In the genomic region with DNA sequence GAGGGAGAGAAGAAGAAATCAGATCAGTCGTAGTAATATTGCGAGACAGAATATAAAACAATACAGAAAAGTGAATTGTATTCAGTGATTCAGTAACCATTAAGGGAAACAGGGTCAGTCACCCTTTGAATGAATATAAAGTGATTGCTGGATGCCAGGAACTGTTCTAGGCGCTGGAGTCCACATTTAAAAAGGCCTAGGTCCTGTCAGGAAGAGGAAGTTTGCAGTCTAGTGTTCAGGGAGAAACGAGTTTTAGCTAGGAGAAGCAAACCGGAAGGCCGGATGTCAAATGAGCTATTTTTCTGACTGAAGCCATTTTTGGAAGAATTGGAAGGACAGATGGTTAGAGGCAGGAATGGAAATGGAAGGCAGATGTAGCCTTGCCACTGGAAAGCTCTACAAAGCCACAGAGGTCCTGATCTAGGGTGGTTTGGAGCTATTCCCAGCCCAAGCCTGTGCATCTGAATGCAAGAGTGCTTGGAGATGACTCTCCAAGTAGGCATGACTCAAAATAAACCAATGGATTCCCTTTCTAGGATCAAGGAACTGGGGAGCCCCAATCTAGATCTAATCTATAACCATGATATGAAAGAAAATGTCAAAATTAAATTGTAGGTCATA, we compare ENCODE assay signal across 16 cellular contexts. TPM values are rescaled to one million over a fixed set of nuclear protein-coding genes. Genes with fewer than 3 reads are reported as not detected.
DNase-seq lines count a peak whose midpoint lies in the region; ATAC-seq and TF ChIP-seq lines count a peak whose summit lies in the region.
"Had no signal": no experiment of that assay in that cellular context is flagged by ENCODE, and none has a peak within 500 bp of the region (broad histone marks: within the 10 kb centered on the region; RNA-seq: fewer than 3 reads in every experiment).

No MANE protein-coding gene starts in this region.

- TF ChIP-seq POLR2A in right lobe of liver (IDR thresholded peaks at IDR 0.05), result no peak

- H3K4me3 ChIP-seq in cardiac fibroblast (replicated peaks in 1 of 2; ENCODE audit: low read depth in 2 of 2, low read length in 2 of 2) (no peak overlapping the region), right lobe of liver (no peak overlapping the region)
- H3K4me3 ChIP-seq: adrenal gland, BLaER1, dorsolateral prefrontal cortex had no signal

- peak; percentile 40 to 72 (median 62) for ATAC-seq in right lobe of liver
- ATAC-seq: activated T-cell treated with anti-CD3 and anti-CD28 coated beads, Interleukin-2, amount 50 U/mL, for 72 hours had no signal

- no peak overlapping the region for H3K27ac ChIP-seq in right lobe of liver
- H3K27ac ChIP-seq: BLaER1 had no signal

- intact Hi-C loops in right lobe of liver (cut with DNase I), result no loop called here

- DNase-seq in AG20443 (ENCODE audit: low spot score) (peak; percentile 75), HT1080 (ENCODE audit: low read depth) (peak; percentile 37), cardiac fibroblast (ENCODE audit: low read depth in 2 of 2) (peak; percentile 30 to 45), right lobe of liver (no peak), NAMALWA (ENCODE audit: low spot score) (no peak), NCI-H774 (lab: John Stamatoyannopoulos, UW) (no peak), ACHN (no peak), midbrain (lab: John Stamatoyannopoulos, UW) (no peak)
- DNase-seq: activated CD4-positive, alpha-beta T cell treated with anti-CD3 and anti-CD28 coated beads, Interleukin-2, amount 50 U/mL, for 4 hours; activated T-cell treated with anti-CD3 and anti-CD28 coated beads, Interleukin-2, amount 50 U/mL, for 72 hours; DND-41; dorsolateral prefrontal cortex; foreskin melanocyte; immature natural killer cell had no signal

- H3K36me3 ChIP-seq in right lobe of liver, result no peaks in the 10 kb centered on the region
- H3K36me3 ChIP-seq: adrenal gland had no signal

- peaks cover 0 to 5% (median 0%) of the 10 kb centered on the region in 4 donors for H3K4me1 ChIP-seq in right lobe of liver
- H3K4me1 ChIP-seq: adrenal gland, BLaER1 had no signal

- H3K9me3 ChIP-seq in right lobe of liver, result no peaks in the 10 kb centered on the region
- H3K9me3 ChIP-seq: adrenal gland, BLaER1 had no signal

- H3K27me3 ChIP-seq in right lobe of liver, result no peaks in the 10 kb centered on the region
- H3K27me3 ChIP-seq: adrenal gland, BLaER1, dorsolateral prefrontal cortex had no signal

- TF ChIP-seq CTCF in cardiac fibroblast (IDR thresholded peaks at IDR 0.05; ENCODE audit: low read depth, low read length), result no peak
- TF ChIP-seq CTCF in right lobe of liver (IDR thresholded peaks at IDR 0.05), result no peak

- 56% methylated on average over 4 of the region's 6 CpGs for WGBS in right lobe of liver (ENCODE audit: insufficient coverage, low coverage, low lambda C conversion rate, missing lambda C conversion rate)

- in situ Hi-C loops in ACHN (cut with HindIII; ENCODE audit: low pct_ligation_motif_present, low pct_unique_long_range_greater_than_20kb, low sequenced_read_pairs), result no loop called here

RNA-seq across cellular contexts. Expression of a gene that starts 36.9 kb away (rescaled TPM):
- 12.8 and 13.5 TPM in 2 replicates for total RNA-seq in HT1080 (2014; rRNA removed; shearing (Covaris generic))
- 6.2 and 8.1 TPM in 2 replicates for polyA plus RNA-seq in HT1080 (2015; cell fraction: cytosol; rRNA removed)
- 12.6 and 14.2 TPM in 2 replicates for polyA plus RNA-seq in HT1080 (2015; cell fraction: nucleus; rRNA removed)
- total RNA-seq in right lobe of liver, result 1 to 10 TPM; 4.5 to 7.0 (median 6.2) TPM

Comparison
In these comparisons a context has a peak if more than half of its experiments do, and no peak if none do; other contexts are left out.
1. DNase-seq: peak in AG20443 (single experiment), HT1080 (single experiment) and cardiac fibroblast (2 of 2); none in right lobe of liver (0 of 3), NAMALWA (single experiment), NCI-H774 (single experiment), ACHN (single experiment) and midbrain (single experiment).